In the genomic region with DNA sequence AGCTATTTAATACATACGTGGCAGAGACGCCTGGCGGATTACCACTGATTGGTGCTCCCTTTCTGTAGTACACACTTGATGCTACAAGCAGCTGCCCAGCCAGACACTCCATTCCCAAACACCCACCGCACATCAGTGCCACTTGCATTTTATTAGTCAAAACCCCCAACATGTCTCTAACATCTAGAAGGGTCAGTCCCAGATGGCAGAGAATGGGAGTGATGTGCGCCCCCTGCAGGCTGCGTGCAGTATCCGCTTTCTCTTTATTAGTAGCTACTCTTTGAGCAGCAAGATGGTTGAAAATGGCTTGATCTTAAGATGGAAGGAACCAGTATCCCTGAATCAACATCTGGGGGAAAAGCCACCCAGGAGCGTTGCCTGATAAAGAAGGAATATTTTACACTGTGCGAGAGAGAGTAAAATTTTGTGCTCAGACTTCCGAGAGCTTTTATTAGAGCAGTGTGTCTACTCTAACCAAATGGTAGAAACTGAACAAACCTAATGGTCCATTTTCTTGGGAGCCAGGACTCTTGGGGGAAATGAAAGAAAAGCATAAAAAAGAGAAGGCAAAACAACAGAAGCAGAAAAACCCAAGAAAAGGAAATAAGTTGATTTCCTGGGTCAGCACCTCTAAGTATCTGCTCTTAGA, we compare ENCODE assay signal across 8 cellular contexts.
DNase-seq lines count a peak whose midpoint lies in the region; ATAC-seq and TF ChIP-seq lines count a peak whose summit lies in the region.

No MANE protein-coding gene starts in this region.

- H3K9me3 ChIP-seq in mucosa of descending colon, result no peaks in the 10 kb centered on the region

- intact Hi-C loops in mucosa of descending colon (cut with DNase I, micrococcal nuclease), result no loop called here

- H3K27ac Mint-ChIP-seq in nephron, result no peak overlapping the region

- peaks cover 4% of the 10 kb centered on the region for H3K27me3 Mint-ChIP-seq in nephron (ENCODE audit: low read depth)

- TF ChIP-seq CTCF in nephron (IDR thresholded peaks at IDR 0.05; ENCODE audit: unreplicated experiment in 3 of 3) (peak in 2 of 3 experiments; percentile 20 to 22), mucosa of descending colon (IDR thresholded peaks at IDR 0.05) (no peak)

- peaks cover 9% of the 10 kb centered on the region for H3K4me1 Mint-ChIP-seq in nephron

- H3K9me3 Mint-ChIP-seq in nephron, result no peaks in the 10 kb centered on the region

- no peaks in the 10 kb centered on the region for H3K36me3 Mint-ChIP-seq in nephron (ENCODE audit: low read depth)

- H3K36me3 ChIP-seq in mucosa of descending colon (ENCODE audit: low read depth), result no peaks in the 10 kb centered on the region

- no peak overlapping the region for H3K4me3 Mint-ChIP-seq in nephron

- H3K4me3 ChIP-seq in mucosa of descending colon, result no peak overlapping the region

- H3K4me1 ChIP-seq in mucosa of descending colon (ENCODE audit: low read depth), result no peaks in the 10 kb centered on the region

- ATAC-seq in mucosa of descending colon, result no peak

- in situ Hi-C loops in G401 (cut with HindIII; ENCODE audit: low sequenced_read_pairs), result no loop called here

- DNase-seq in Daoy (ENCODE audit: low read depth) (peak; percentile 50), HK-2 (ENCODE audit: unreplicated experiment) (peak; percentile 1), G401 (ENCODE audit: low spot score) (no peak), NCI-H2196 (lab: John Stamatoyannopoulos, UW; ENCODE audit: unreplicated experiment) (no peak), HuH-7.5 (ENCODE audit: low spot score) (no peak), mucosa of descending colon (no peak)
- DNase-seq in activated naive CD4-positive, alpha-beta T cell treated with Interleukin-2 at 50 U/mL for 16 hours, result peak; percentile 24

Comparison
In these comparisons a context has a peak if more than half of its experiments do, and no peak if none do; other contexts are left out.
1. DNase-seq: peak in Daoy (single experiment), HK-2 (single experiment) and activated naive CD4-positive, alpha-beta T cell treated with Interleukin-2 at 50 U/mL for 16 hours (single experiment); none in G401 (single experiment), NCI-H2196 (single experiment), HuH-7.5 (single experiment) and mucosa of descending colon (0 of 3).